1 cellular context compared by ENCODE assay signal in the genomic region with DNA sequence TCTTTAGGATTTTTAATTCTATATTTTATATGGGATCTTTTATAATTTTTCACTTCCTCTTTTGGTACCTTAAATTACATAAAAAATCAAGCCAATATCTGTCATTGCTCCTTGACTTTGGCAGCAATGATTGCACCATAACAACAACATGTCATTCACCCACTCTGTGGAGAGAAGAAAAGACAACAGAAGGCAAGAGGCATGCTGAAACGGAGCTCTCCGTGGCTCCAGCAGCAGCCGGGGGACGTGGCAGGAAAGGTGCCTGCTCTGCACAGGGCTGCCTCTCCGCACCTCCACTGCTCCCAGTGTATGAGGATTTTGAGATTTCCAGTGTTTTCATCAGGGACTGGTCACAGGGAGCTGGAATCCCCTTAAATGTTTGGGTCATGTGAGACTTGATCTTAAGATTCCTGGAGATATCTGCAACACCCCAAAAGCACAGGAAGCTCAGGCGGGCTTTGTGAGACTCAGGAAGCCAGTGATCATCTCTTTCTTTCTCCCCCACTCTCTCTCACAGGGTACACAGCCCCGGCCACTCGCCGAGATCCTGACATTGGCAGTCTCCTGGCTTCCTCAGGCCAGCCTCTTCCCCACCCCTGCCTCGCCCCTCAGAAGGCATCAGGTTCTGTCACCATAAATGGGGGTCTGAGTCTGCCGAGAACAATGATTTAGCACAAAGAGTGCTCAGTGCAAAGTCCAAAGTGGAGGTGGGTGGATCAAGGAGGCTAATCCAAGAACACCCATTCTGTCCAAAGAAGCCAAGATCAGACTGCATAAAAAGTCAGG.
TF ChIP-seq lines count a peak whose summit lies in the region.

No MANE protein-coding gene starts in this region.

TF ChIP-seq in HepG2, 621 proteins besides CTCF, POLR2A, EP300 and RAD21 (continued from another document):
- no peak for TF ChIP-seq TBX3 (IDR thresholded peaks at IDR 0.05; ENCODE audit: borderline replicate concordance)
